ENCODE assay signal across 1 cellular context in the genomic region with DNA sequence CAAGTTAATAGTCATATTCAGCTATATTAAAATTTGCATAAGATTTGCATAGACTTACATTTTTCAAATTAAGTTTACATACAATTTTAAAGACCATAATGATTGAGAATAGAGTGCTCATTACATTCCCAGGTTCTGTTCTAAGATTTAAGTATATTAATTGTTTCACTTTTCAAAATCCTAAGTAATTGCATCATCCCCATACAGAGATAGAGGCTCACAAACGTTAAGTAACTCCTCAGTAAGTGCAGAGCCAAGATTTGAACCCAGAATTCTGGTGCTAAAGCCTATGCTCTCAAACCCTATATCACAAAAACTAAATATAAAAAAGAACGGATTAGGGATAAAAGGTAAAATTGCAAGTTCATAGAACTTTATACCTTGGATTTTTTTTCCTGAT.
TF ChIP-seq lines count a peak whose summit lies in the region.

No MANE protein-coding gene starts in this region.

TF ChIP-seq in HepG2, 621 proteins besides CTCF, POLR2A, EP300 and RAD21:
- TF ChIP-seq ZNF274 (CRISPR knock-in tag; IDR thresholded peaks at IDR 0.05): no peak
